Comparison of ENCODE assay signal across 8 cellular contexts in genomic region chr22:20677684-20678242, GRCh38.
"Had no signal": no experiment of that assay in that cellular context is flagged by ENCODE, and none has a peak within 500 bp of the region (broad histone marks: within the 10 kb centered on the region; RNA-seq: fewer than 3 reads in every experiment).

No MANE protein-coding gene starts in this region.

- ATAC-seq: GM12878 had no signal

- FAIRE-seq: G401.6, GM12878, GM12891, GM12892, GM18507, GM19239 had no signal

- DNase-seq: GDM1, GF-D8 had no signal

- H3K4me3 ChIP-seq: GM12878 had no signal
